Comparison of ENCODE assay signal across 13 cellular contexts in genomic region chr14:75825147-75825592, GRCh38.
A peak's percentile ranks its signal among the peaks of the same experiment; 100 is the strongest.
DNase-seq lines count a peak whose midpoint lies in the region; ATAC-seq and TF ChIP-seq lines count a peak whose summit lies in the region.
"Had no signal": no experiment of that assay in that cellular context is flagged by ENCODE, and none has a peak within 500 bp of the region (broad histone marks: within the 10 kb centered on the region; RNA-seq: fewer than 3 reads in every experiment).

No MANE protein-coding gene starts in this region.

- H3K27me3 ChIP-seq in neural progenitor cell = no peaks in the 10 kb centered on the region
- no peaks in the 10 kb centered on the region for H3K27me3 ChIP-seq in Peyer's patch
- H3K27me3 ChIP-seq: SJSA1 had no signal

- H3K4me1 ChIP-seq in neural progenitor cell (no peaks in the 10 kb centered on the region), Peyer's patch (peaks cover 0 to 17% (median 0%) of the 10 kb centered on the region in 4 donors)

- intact Hi-C loops in activated T-helper 1 cell treated with anti-CD3 and anti-CD28 coated beads, Interleukin-12 subunit alpha, Interleukin-12 subunit beta, Interleukin-2, Interleukin-4 antibody, amounts not matched to agents 30 ng/mL and 10 ng/mL and 1 ng/mL, durations not matched to agents 14 hours and 24 hours and 36 hours (cut with micrococcal nuclease) = no loop called here

- H3K4me3 ChIP-seq in fibroblast of the aortic adventitia (ENCODE audit: low read depth, low read length) (no peak overlapping the region), neural progenitor cell (no peak overlapping the region), Peyer's patch (no peak overlapping the region)
- H3K4me3 ChIP-seq: SJSA1 had no signal

- no peak overlapping the region for H3K4me2 ChIP-seq in neural progenitor cell

- peaks cover 21% of the 10 kb centered on the region for H3K4me1 Mint-ChIP-seq in activated T-helper 1 cell treated with anti-CD3 and anti-CD28 coated beads, Interleukin-12 subunit alpha, Interleukin-12 subunit beta, Interleukin-2, Interleukin-4 antibody, amounts not matched to agents 30 ng/mL and 10 ng/mL and 1 ng/mL, durations not matched to agents 14 hours and 24 hours and 36 hours (ENCODE audit: low read depth)
- peaks cover 38% of the 10 kb centered on the region for H3K4me1 Mint-ChIP-seq in neural progenitor cell
- peaks cover 52% of the 10 kb centered on the region for H3K4me1 Mint-ChIP-seq in type B pancreatic cell (ENCODE audit: unreplicated experiment)

- no peaks in the 10 kb centered on the region for H3K9me3 Mint-ChIP-seq in activated T-helper 1 cell treated with anti-CD3 and anti-CD28 coated beads, Interleukin-12 subunit alpha, Interleukin-12 subunit beta, Interleukin-2, Interleukin-4 antibody, amounts not matched to agents 30 ng/mL and 10 ng/mL and 1 ng/mL, durations not matched to agents 14 hours and 24 hours and 36 hours
- no peaks in the 10 kb centered on the region for H3K9me3 Mint-ChIP-seq in neural progenitor cell
- no peaks in the 10 kb centered on the region for H3K9me3 Mint-ChIP-seq in type B pancreatic cell

- TF ChIP-seq CTCF in fibroblast of the aortic adventitia (IDR thresholded peaks at IDR 0.05; ENCODE audit: insufficient read depth, low read length) = no peak
- no peak for TF ChIP-seq CTCF in neural progenitor cell (IDR thresholded peaks at IDR 0.05)
- TF ChIP-seq CTCF in type B pancreatic cell (conservative IDR thresholded peaks at IDR 0.05) = no peak
- TF ChIP-seq CTCF in Peyer's patch (IDR thresholded peaks at IDR 0.05) = no peak

- H4K20me1 ChIP-seq in neural progenitor cell (ENCODE audit: low read depth) = no peaks in the 10 kb centered on the region

- H3K36me3 Mint-ChIP-seq in activated T-helper 1 cell treated with anti-CD3 and anti-CD28 coated beads, Interleukin-12 subunit alpha, Interleukin-12 subunit beta, Interleukin-2, Interleukin-4 antibody, amounts not matched to agents 30 ng/mL and 10 ng/mL and 1 ng/mL, durations not matched to agents 14 hours and 24 hours and 36 hours (ENCODE audit: low read depth) = peaks cover 12% of the 10 kb centered on the region
- peaks cover 4% of the 10 kb centered on the region for H3K36me3 Mint-ChIP-seq in neural progenitor cell
- H3K36me3 Mint-ChIP-seq in type B pancreatic cell = peaks cover 35% of the 10 kb centered on the region

- no peak overlapping the region for H3K4me3 Mint-ChIP-seq in activated T-helper 1 cell treated with anti-CD3 and anti-CD28 coated beads, Interleukin-12 subunit alpha, Interleukin-12 subunit beta, Interleukin-2, Interleukin-4 antibody, amounts not matched to agents 30 ng/mL and 10 ng/mL and 1 ng/mL, durations not matched to agents 14 hours and 24 hours and 36 hours
- H3K4me3 Mint-ChIP-seq in neural progenitor cell (no peak overlapping the region), type B pancreatic cell (peak overlapping the region; percentile 10)

- H3K9ac ChIP-seq in neural progenitor cell = no peak overlapping the region

- H3K27ac Mint-ChIP-seq in activated T-helper 1 cell treated with anti-CD3 and anti-CD28 coated beads, Interleukin-12 subunit alpha, Interleukin-12 subunit beta, Interleukin-2, Interleukin-4 antibody, amounts not matched to agents 30 ng/mL and 10 ng/mL and 1 ng/mL, durations not matched to agents 14 hours and 24 hours and 36 hours = peak overlapping the region; percentile 24
- H3K27ac Mint-ChIP-seq in neural progenitor cell (peak overlapping the region; percentile 20), type B pancreatic cell (peak overlapping the region; percentile 68)

- no peak for DNase-seq in activated T-helper 1 cell treated with anti-CD3 and anti-CD28 coated beads, Interleukin-12 subunit alpha, Interleukin-12 subunit beta, Interleukin-2, Interleukin-4 antibody, amounts not matched to agents 30 ng/mL and 10 ng/mL and 1 ng/mL, durations not matched to agents 14 hours and 24 hours and 36 hours (ENCODE audit: low spot score)
- DNase-seq in fibroblast of the aortic adventitia (ENCODE audit: low read depth) = peak; percentile 67
- DNase-seq in neural progenitor cell (ENCODE audit: low spot score) = no peak
- DNase-seq in type B pancreatic cell (ENCODE audit: extremely low spot score, unreplicated experiment) = no peak
- DNase-seq in NCI-H1436 treated with DMSO at 0.1 percent for 48 hours (lab: John Stamatoyannopoulos, UW) = no peak
- no peak for DNase-seq in Peyer's patch
- DNase-seq in NCI-H446 treated with DMSO at 0.1 percent for 48 hours (lab: John Stamatoyannopoulos, UW) = no peak
- DNase-seq: mesendoderm, NCI-H1417 treated with DMSO at 0.1 percent for 48 hours, NCI-H69 had no signal

- H3F3A ChIP-seq in neural progenitor cell (ENCODE audit: low read depth) = no peaks in the 10 kb centered on the region

- H3K79me2 ChIP-seq in neural progenitor cell (ENCODE audit: low read depth) = no peaks in the 10 kb centered on the region

- TF ChIP-seq POLR2A in Peyer's patch (IDR thresholded peaks at IDR 0.05) = no peak

- no peak overlapping the region for H2AFZ ChIP-seq in neural progenitor cell (replicated peaks)

- H3K27ac ChIP-seq in neural progenitor cell (no peak overlapping the region), Peyer's patch (peak overlapping the region in 1 of 4 donors; percentile 59)
- H3K27ac ChIP-seq: SJSA1, VCaP had no signal

- no peak for ATAC-seq in GM21717 (IDR thresholded peaks at IDR 0.05; ENCODE audit: unreplicated experiment)

- no peaks in the 10 kb centered on the region for H3K27me3 Mint-ChIP-seq in activated T-helper 1 cell treated with anti-CD3 and anti-CD28 coated beads, Interleukin-12 subunit alpha, Interleukin-12 subunit beta, Interleukin-2, Interleukin-4 antibody, amounts not matched to agents 30 ng/mL and 10 ng/mL and 1 ng/mL, durations not matched to agents 14 hours and 24 hours and 36 hours (ENCODE audit: insufficient read depth)
- no peaks in the 10 kb centered on the region for H3K27me3 Mint-ChIP-seq in neural progenitor cell (ENCODE audit: insufficient read depth, low read depth)
- H3K27me3 Mint-ChIP-seq in type B pancreatic cell = no peaks in the 10 kb centered on the region

- no peaks in the 10 kb centered on the region for H3K9me3 ChIP-seq in neural progenitor cell (ENCODE audit: low read depth)
- no peaks in the 10 kb centered on the region for H3K9me3 ChIP-seq in Peyer's patch
- H3K9me3 ChIP-seq: SJSA1 had no signal

- H3K36me3 ChIP-seq in neural progenitor cell (peaks cover 5% of the 10 kb centered on the region), Peyer's patch (no peaks in the 10 kb centered on the region)
- H3K36me3 ChIP-seq: SJSA1 had no signal
